ENCODE assay signal across 15 cellular contexts in genomic region chr4:165415910-165416309, GRCh38. TPM values are rescaled to one million over a fixed set of nuclear protein-coding genes. Genes with fewer than 3 reads are reported as not detected.
"Had no signal": no experiment of that assay in that cellular context is flagged by ENCODE, and none has a peak within 500 bp of the region (broad histone marks: within the 10 kb centered on the region; RNA-seq: fewer than 3 reads in every experiment).

No MANE protein-coding gene starts in this region.

- H3K27ac ChIP-seq: adrenal gland, thoracic aorta had no signal

- H3K4me1 ChIP-seq: adrenal gland had no signal

- H3K4me3 ChIP-seq: adrenal gland, thoracic aorta had no signal

- DNase-seq: activated B cell treated with CpG ODN at 0.5 μM for 24 hours; activated CD4-positive, alpha-beta T cell treated with anti-CD3 and anti-CD28 coated beads, Interleukin-2, amount 10 ng/mL, durations not matched to agents 24 days and 14 days; activated naive CD4-positive, alpha-beta T cell treated with anti-CD3 and anti-CD28 coated beads, Interleukin-2, amount 10 ng/mL, durations not matched to agents 7 days and 5 days; activated T-cell treated with anti-CD3 and anti-CD28 coated beads for 4 hours; adrenal gland; central memory CD4-positive, alpha-beta T cell; immature natural killer cell; natural killer cell; stimulated activated CD4-positive, alpha-beta T cell treated with anti-CD3 and anti-CD28 coated beads, Interleukin-4, amount 100 ng/mL, for 1 hour; stimulated activated CD8-positive, alpha-beta memory T cell treated with anti-CD3 and anti-CD28 coated beads, Interleukin-4, amount 100 ng/mL, for 48 hours; stimulated activated naive CD8-positive, alpha-beta T cell treated with anti-CD3 and anti-CD28 coated beads, Interleukin-15, amount 100 ng/mL, for 72 hours had no signal

- H3K9me3 ChIP-seq: adrenal gland, thoracic aorta had no signal

- ATAC-seq: esophagus mucosa; left lobe of liver; stimulated activated naive CD8-positive, alpha-beta T cell treated with anti-CD3 and anti-CD28 coated beads, Interleukin-15, amount 100 ng/mL, for 72 hours had no signal

- H3K27me3 ChIP-seq: adrenal gland had no signal

- H3K36me3 ChIP-seq: adrenal gland, thoracic aorta had no signal

RNA-seq across cellular contexts. Expression of gene CPE, which starts 37.1 kb away (rescaled TPM):
- total RNA-seq: activated B cell treated with CpG ODN at 0.5 μM for 24 hours; activated CD4-positive, alpha-beta T cell treated with anti-CD3 and anti-CD28 coated beads, Interleukin-2, amount 10 ng/mL, durations not matched to agents 24 days and 14 days; activated CD8-positive, alpha-beta memory T cell treated with anti-CD3 and anti-CD28 coated beads for 36 hours; natural killer cell had no signal
